ENCODE assay signal across 18 cellular contexts in the genomic region with DNA sequence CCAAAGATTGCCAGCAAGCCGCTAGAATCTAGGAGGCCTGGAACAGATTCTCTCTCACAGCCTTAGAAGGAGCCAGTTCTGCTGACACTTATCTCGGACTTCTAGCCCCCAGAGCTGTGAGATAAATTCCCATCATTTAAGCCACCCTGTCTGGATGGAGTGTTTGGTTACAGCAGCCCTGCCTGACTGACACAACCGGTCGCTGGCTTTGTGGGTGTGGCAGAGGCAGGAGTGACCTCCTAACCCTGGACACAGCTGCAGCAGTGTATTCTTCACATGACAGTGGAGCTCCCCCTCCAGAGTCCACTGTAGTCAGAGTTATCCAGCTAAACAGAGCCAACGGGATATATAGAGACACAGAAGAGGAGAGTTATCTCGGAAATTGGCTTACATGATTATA. TPM values are rescaled to one million over a fixed set of nuclear protein-coding genes. Genes with fewer than 3 reads are reported as not detected.
DNase-seq lines count a peak whose midpoint lies in the region; ATAC-seq and TF ChIP-seq lines count a peak whose summit lies in the region.
"Had no signal": no experiment of that assay in that cellular context is flagged by ENCODE, and none has a peak within 500 bp of the region (broad histone marks: within the 10 kb centered on the region; RNA-seq: fewer than 3 reads in every experiment).

No MANE protein-coding gene starts in this region.

- DNase-seq in ELF-1 (ENCODE audit: low read depth, low spot score) (peak; percentile 83), endodermal cell (peak; percentile 61), mesenchymal stem cell (peak; percentile 83), psoas muscle (no peak), GM13977 (ENCODE audit: low spot score) (no peak), activated gamma-delta T cell treated with Interleukin-2 at 50 U/mL for 16 hours (no peak)
- DNase-seq: activated CD4-positive, alpha-beta memory T cell treated with anti-CD3 and anti-CD28 coated beads, Interleukin-2, amount 10 ng/mL, durations not matched to agents 7 days and 5 days; activated T-cell treated with anti-CD3 and anti-CD28 coated beads, Interleukin-2, amount 50 U/mL, for 72 hours; adrenal gland; CD4-positive, alpha-beta memory T cell; DMS79; foreskin keratinocyte; NCI-H2029; stimulated activated naive CD4-positive, alpha-beta T cell treated with Interleukin-2 at 50 U/mL for 16 hours had no signal

- no peaks in the 10 kb centered on the region for H3K9me3 ChIP-seq in endodermal cell (ENCODE audit: control insufficient read depth, low read length)
- no peaks in the 10 kb centered on the region for H3K9me3 ChIP-seq in mesenchymal stem cell (ENCODE audit: control insufficient read depth, low read length)
- H3K9me3 ChIP-seq in psoas muscle, result no peaks in the 10 kb centered on the region
- H3K9me3 ChIP-seq: adrenal gland had no signal

- H3K27ac ChIP-seq in endodermal cell (ENCODE audit: low read depth, low read length) (no peak overlapping the region), mesenchymal stem cell (ENCODE audit: low read length, poor library complexity, severe bottlenecking) (no peak overlapping the region), psoas muscle (no peak overlapping the region)
- H3K27ac ChIP-seq: adrenal gland, foreskin keratinocyte had no signal

- H2BK12ac ChIP-seq in mesenchymal stem cell (ENCODE audit: low read length in 2 of 2), result peak overlapping the region; percentile 87 to 97

- in situ Hi-C loops in GM13977 (cut with MboI; ENCODE audit: low pct_unique_long_range_greater_than_20kb, low sequenced_read_pairs, unreplicated experiment), result no loop called here

- H2BK120ac ChIP-seq in mesenchymal stem cell (ENCODE audit: low read depth, low read length), result peak overlapping the region; percentile 82

- H2BK15ac ChIP-seq in mesenchymal stem cell (ENCODE audit: low read depth, poor library complexity, severe bottlenecking), result peak overlapping the region; percentile 86

- H3K36me3 Mint-ChIP-seq in endodermal cell (ENCODE audit: low read depth), result no peaks in the 10 kb centered on the region
- H3K36me3 Mint-ChIP-seq: CD4-positive, alpha-beta memory T cell had no signal

- peak overlapping the region in 1 of 2 experiments; percentile 74 for H3K23ac ChIP-seq in mesenchymal stem cell (ENCODE audit: low read length in 2 of 2)

- intact Hi-C loops in psoas muscle (cut with DNase I), result no loop called here

- no peak overlapping the region for H3K27ac Mint-ChIP-seq in endodermal cell
- H3K27ac Mint-ChIP-seq: activated CD4-positive, alpha-beta memory T cell treated with anti-CD3 and anti-CD28 coated beads, Interleukin-2, amount 10 ng/mL, durations not matched to agents 7 days and 5 days; activated T-cell treated with anti-CD3 and anti-CD28 coated beads, Interleukin-2, amount 50 U/mL, for 72 hours; CD4-positive, alpha-beta memory T cell had no signal

- no peak overlapping the region for H3K4me2 ChIP-seq in mesenchymal stem cell (ENCODE audit: low read length, poor library complexity, severe bottlenecking)

- peak overlapping the region; percentile 34 for H2AK5ac ChIP-seq in mesenchymal stem cell (ENCODE audit: low read length, severe bottlenecking)

- TF ChIP-seq CTCF in endodermal cell (conservative IDR thresholded peaks at IDR 0.05), result no peak
- TF ChIP-seq CTCF in psoas muscle (IDR thresholded peaks at IDR 0.05), result no peak
- TF ChIP-seq CTCF in GM13977 (IDR thresholded peaks at IDR 0.05; ENCODE audit: extremely low read depth, insufficient read depth, missing control alignments), result no peak

- no peak overlapping the region for H3K4me3 Mint-ChIP-seq in endodermal cell
- H3K4me3 Mint-ChIP-seq: activated CD4-positive, alpha-beta memory T cell treated with anti-CD3 and anti-CD28 coated beads, Interleukin-2, amount 10 ng/mL, durations not matched to agents 7 days and 5 days; activated T-cell treated with anti-CD3 and anti-CD28 coated beads, Interleukin-2, amount 50 U/mL, for 72 hours; CD4-positive, alpha-beta memory T cell had no signal

- WGBS in endodermal cell (ENCODE audit: insufficient coverage in 1 of 2, insufficient read length in 1 of 2), 2 experiments, result 81 to 82% methylated on average over 5 to 6 of the region's 6 CpGs
- WGBS in mesenchymal stem cell, result 17% methylated on average over 6 of the region's 6 CpGs
- 41 to 51% (median 46%) methylated on average over 6 of the region's 6 CpGs for WGBS in psoas muscle, 3 donors

- H3K79me1 ChIP-seq in mesenchymal stem cell (replicated peaks; ENCODE audit: low read length, poor library complexity, severe bottlenecking), result no peaks in the 10 kb centered on the region

- H3K9ac ChIP-seq in endodermal cell (ENCODE audit: extremely low read depth, low read length, poor library complexity, severe bottlenecking) (no peak overlapping the region), mesenchymal stem cell (ENCODE audit: low read length) (peak overlapping the region; percentile 17)

- no peaks in the 10 kb centered on the region for H3K27me3 Mint-ChIP-seq in endodermal cell (ENCODE audit: insufficient read depth)

- peak overlapping the region; percentile 86 to 90 for H3K4ac ChIP-seq in mesenchymal stem cell (ENCODE audit: low read depth in 1 of 2, low read length in 2 of 2)

- no peak overlapping the region for H2AFZ ChIP-seq in mesenchymal stem cell (ENCODE audit: low read depth, low read length)

- H3K4me1 Mint-ChIP-seq in endodermal cell, result peaks cover 39% of the 10 kb centered on the region
- H3K4me1 Mint-ChIP-seq: activated CD4-positive, alpha-beta memory T cell treated with anti-CD3 and anti-CD28 coated beads, Interleukin-2, amount 10 ng/mL, durations not matched to agents 7 days and 5 days; CD4-positive, alpha-beta memory T cell had no signal

- peak overlapping the region; percentile 57 for H4K8ac ChIP-seq in mesenchymal stem cell (ENCODE audit: low read length)

- no peaks in the 10 kb centered on the region for H3K36me3 ChIP-seq in endodermal cell (ENCODE audit: control insufficient read depth, insufficient read depth, low read length)
- H3K36me3 ChIP-seq in mesenchymal stem cell (ENCODE audit: control insufficient read depth in 1 of 2, insufficient read depth in 2 of 2, low read depth in 1 of 2, low read length in 2 of 2), result no peaks in the 10 kb centered on the region
- H3K36me3 ChIP-seq in psoas muscle (ENCODE audit: insufficient read depth in 1 of 2, low read depth in 1 of 2), result no peaks in the 10 kb centered on the region
- H3K36me3 ChIP-seq: adrenal gland had no signal

- H3K4me3 ChIP-seq in endodermal cell (ENCODE audit: low read length), result no peak overlapping the region
- H3K4me3 ChIP-seq in mesenchymal stem cell (ENCODE audit: insufficient read depth in 1 of 2, low read depth in 1 of 2, low read length in 2 of 2), result no peak overlapping the region
- no peak overlapping the region for H3K4me3 ChIP-seq in psoas muscle
- H3K4me3 ChIP-seq: adrenal gland, lung had no signal

- no peaks in the 10 kb centered on the region for H3K9me3 Mint-ChIP-seq in endodermal cell
- H3K9me3 Mint-ChIP-seq: activated CD4-positive, alpha-beta memory T cell treated with anti-CD3 and anti-CD28 coated beads, Interleukin-2, amount 10 ng/mL, durations not matched to agents 7 days and 5 days; activated T-cell treated with anti-CD3 and anti-CD28 coated beads, Interleukin-2, amount 50 U/mL, for 72 hours had no signal

- H3K14ac ChIP-seq in mesenchymal stem cell (ENCODE audit: low read length in 2 of 2), result peak overlapping the region in 1 of 2 experiments; percentile 51

- peak overlapping the region; percentile 26 to 88 for H3K18ac ChIP-seq in mesenchymal stem cell (ENCODE audit: low read depth in 1 of 2, low read length in 2 of 2)

- peak overlapping the region; percentile 84 for H4K91ac ChIP-seq in mesenchymal stem cell (ENCODE audit: low read length)

- H3K27me3 ChIP-seq in endodermal cell (ENCODE audit: control insufficient read depth, insufficient read depth, low read length, poor library complexity, severe bottlenecking), result no peaks in the 10 kb centered on the region
- no peaks in the 10 kb centered on the region for H3K27me3 ChIP-seq in mesenchymal stem cell (ENCODE audit: control insufficient read depth in 1 of 2, insufficient read depth in 1 of 2, low read length in 2 of 2)
- H3K27me3 ChIP-seq in psoas muscle (ENCODE audit: insufficient read depth in 3 of 3, low read length in 2 of 3), result no peaks in the 10 kb centered on the region
- H3K27me3 ChIP-seq: adrenal gland had no signal

- peaks cover 5% of the 10 kb centered on the region for H3K4me1 ChIP-seq in endodermal cell (ENCODE audit: control insufficient read depth, insufficient read depth, low read length)
- H3K4me1 ChIP-seq in mesenchymal stem cell (ENCODE audit: control insufficient read depth, insufficient read depth, low read depth, low read length), result peaks cover 14% of the 10 kb centered on the region
- no peaks in the 10 kb centered on the region for H3K4me1 ChIP-seq in psoas muscle
- H3K4me1 ChIP-seq: foreskin keratinocyte had no signal

- ATAC-seq in psoas muscle, result peak in 3 of 4 donors; percentile 44 to 67 (median 65)
- no peak for ATAC-seq in HG02571 (IDR thresholded peaks at IDR 0.05; ENCODE audit: unreplicated experiment)
- ATAC-seq in GM21447 (IDR thresholded peaks at IDR 0.05; ENCODE audit: unreplicated experiment), result no peak
- ATAC-seq: activated T-cell treated with anti-CD3 and anti-CD28 coated beads, Interleukin-2, amount 50 U/mL, for 72 hours; foreskin keratinocyte had no signal

- no peak overlapping the region for H2BK5ac ChIP-seq in mesenchymal stem cell (ENCODE audit: low read depth, low read length, poor library complexity, severe bottlenecking)

RNA-seq across cellular contexts. Expression of a gene that starts 21.2 kb away (rescaled TPM):
- total RNA-seq in endodermal cell (not detected), psoas muscle (under 1 TPM in 1 of 4 donors, not detected in 3; 0.58 TPM)
- polyA plus RNA-seq in endodermal cell (2013, experiment 1 of 2), result not detected
- polyA plus RNA-seq in endodermal cell (2013, experiment 2 of 2), result not detected
- polyA plus RNA-seq in mesenchymal stem cell (2013, experiment 1 of 2), result 6.6 TPM
- polyA plus RNA-seq in mesenchymal stem cell (2013, experiment 2 of 2), result 6.3 TPM
- under 1 TPM in 2 of 3 donors, not detected in 1; 0.08 to 0.42 TPM for polyA plus RNA-seq in psoas muscle
- total RNA-seq: activated CD4-positive, alpha-beta memory T cell treated with anti-CD3 and anti-CD28 coated beads, Interleukin-2, amount 10 ng/mL, durations not matched to agents 7 days and 5 days; activated T-cell treated with anti-CD3 and anti-CD28 coated beads, Interleukin-2, amount 50 U/mL, for 72 hours; CD4-positive, alpha-beta memory T cell; foreskin keratinocyte; osteoblast had no signal
- polyA plus RNA-seq: CD4-positive, alpha-beta memory T cell; foreskin keratinocyte had no signal

RNA-seq across cellular contexts. Expression of a gene that starts 42.5 kb away (rescaled TPM):
- 10 to 100 TPM; 11.1 to 11.7 TPM for total RNA-seq in endodermal cell
- 16.1 TPM for polyA plus RNA-seq in endodermal cell (2013, experiment 1 of 2)
- polyA plus RNA-seq in endodermal cell (2013, experiment 2 of 2), result 13.6 TPM
- 13.0 TPM for polyA plus RNA-seq in mesenchymal stem cell (2013, experiment 1 of 2)
- polyA plus RNA-seq in mesenchymal stem cell (2013, experiment 2 of 2), result 13.3 TPM
- total RNA-seq in psoas muscle, result 1 to 10 TPM in 1 of 4 donors, under 1 TPM in 3; 0.65 to 2.7 (median 0.84) TPM
- polyA plus RNA-seq in psoas muscle, result 1 to 10 TPM in 1 of 3 donors, under 1 TPM in 2; 0.28 to 1.1 (median 0.70) TPM

RNA-seq across cellular contexts. Expression of a gene that starts 55.0 kb away (rescaled TPM):
- total RNA-seq in endodermal cell (10 to 100 TPM; 26.2 to 31.6 TPM), psoas muscle (10 to 100 TPM in 2 of 4 donors, 1 to 10 TPM in 2; 8.8 to 11.1 (median 9.5) TPM)
- 12.4 TPM for polyA plus RNA-seq in endodermal cell (2013, experiment 1 of 2)
- polyA plus RNA-seq in endodermal cell (2013, experiment 2 of 2), result 11.6 TPM
- polyA plus RNA-seq in mesenchymal stem cell (2013, experiment 1 of 2), result 9.4 TPM
- polyA plus RNA-seq in mesenchymal stem cell (2013, experiment 2 of 2), result 9.1 TPM
- polyA plus RNA-seq in psoas muscle, result 10 to 100 TPM in 2 of 3 donors, 1 to 10 TPM in 1; 4.7 to 11.6 (median 11.0) TPM

Comparison
In these comparisons a context has a peak if more than half of its experiments do, and no peak if none do; other contexts are left out.
1. DNase-seq: peak in ELF-1 (single experiment), endodermal cell (single experiment) and mesenchymal stem cell (single experiment); none in psoas muscle (0 of 2), GM13977 (single experiment) and activated gamma-delta T cell treated with Interleukin-2 at 50 U/mL for 16 hours (single experiment).
2. ATAC-seq: peak in psoas muscle (3 of 4); none in HG02571 (single experiment) and GM21447 (single experiment).